2 cellular contexts compared by ENCODE assay signal in the genomic region with DNA sequence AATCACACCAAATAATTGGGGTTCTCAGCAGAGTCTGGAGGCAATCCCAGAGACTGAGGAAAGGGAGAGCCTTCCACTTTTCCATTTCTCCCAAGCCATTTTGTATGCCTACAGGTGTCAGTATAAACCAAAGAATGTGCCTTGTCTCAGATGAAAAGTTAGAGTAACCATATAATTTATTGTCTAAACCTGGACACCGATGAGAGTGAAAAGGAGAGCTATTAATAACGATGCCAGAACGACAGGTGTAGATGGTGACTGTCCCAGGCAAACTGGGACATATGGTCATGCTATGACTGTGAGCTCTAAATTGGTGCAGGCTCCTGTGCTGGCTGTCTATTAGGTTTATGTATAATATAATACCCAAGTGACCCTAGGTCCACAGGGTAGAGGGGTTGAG.
TF ChIP-seq lines count a peak whose summit lies in the region.

No MANE protein-coding gene starts in this region.

TF ChIP-seq in SK-N-SH, 30 proteins besides CTCF, POLR2A, EP300 and RAD21 (continued from another document):
- TF ChIP-seq, protein P1, sequence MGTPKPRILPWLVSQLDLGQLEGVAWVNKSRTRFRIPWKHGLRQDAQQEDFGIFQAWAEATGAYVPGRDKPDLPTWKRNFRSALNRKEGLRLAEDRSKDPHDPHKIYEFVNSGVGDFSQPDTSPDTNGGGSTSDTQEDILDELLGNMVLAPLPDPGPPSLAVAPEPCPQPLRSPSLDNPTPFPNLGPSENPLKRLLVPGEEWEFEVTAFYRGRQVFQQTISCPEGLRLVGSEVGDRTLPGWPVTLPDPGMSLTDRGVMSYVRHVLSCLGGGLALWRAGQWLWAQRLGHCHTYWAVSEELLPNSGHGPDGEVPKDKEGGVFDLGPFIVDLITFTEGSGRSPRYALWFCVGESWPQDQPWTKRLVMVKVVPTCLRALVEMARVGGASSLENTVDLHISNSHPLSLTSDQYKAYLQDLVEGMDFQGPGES (IDR thresholded peaks at IDR 0.05; ENCODE audit: low read depth, low read length) = no peak
- TF ChIP-seq NRF1 (IDR thresholded peaks at IDR 0.05; ENCODE audit: low read depth, low read length) = no peak
- no peak for TF ChIP-seq RCOR1 (IDR thresholded peaks at IDR 0.05; ENCODE audit: low read length)
- no peak for TF ChIP-seq SIN3A (IDR thresholded peaks at IDR 0.05; ENCODE audit: borderline replicate concordance, low read depth, low read length)
- no peak for TF ChIP-seq GABPA (IDR thresholded peaks at IDR 0.05; ENCODE audit: low read depth)
- TF ChIP-seq, protein P2, sequence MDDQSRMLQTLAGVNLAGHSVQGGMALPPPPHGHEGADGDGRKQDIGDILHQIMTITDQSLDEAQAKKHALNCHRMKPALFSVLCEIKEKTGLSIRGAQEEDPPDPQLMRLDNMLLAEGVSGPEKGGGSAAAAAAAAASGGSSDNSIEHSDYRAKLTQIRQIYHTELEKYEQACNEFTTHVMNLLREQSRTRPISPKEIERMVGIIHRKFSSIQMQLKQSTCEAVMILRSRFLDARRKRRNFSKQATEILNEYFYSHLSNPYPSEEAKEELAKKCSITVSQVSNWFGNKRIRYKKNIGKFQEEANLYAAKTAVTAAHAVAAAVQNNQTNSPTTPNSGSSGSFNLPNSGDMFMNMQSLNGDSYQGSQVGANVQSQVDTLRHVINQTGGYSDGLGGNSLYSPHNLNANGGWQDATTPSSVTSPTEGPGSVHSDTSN (IDR thresholded peaks at IDR 0.05) = no peak
- no peak for TF ChIP-seq RFX5 (IDR thresholded peaks at IDR 0.05; ENCODE audit: low read length)
- TF ChIP-seq, protein P3, sequence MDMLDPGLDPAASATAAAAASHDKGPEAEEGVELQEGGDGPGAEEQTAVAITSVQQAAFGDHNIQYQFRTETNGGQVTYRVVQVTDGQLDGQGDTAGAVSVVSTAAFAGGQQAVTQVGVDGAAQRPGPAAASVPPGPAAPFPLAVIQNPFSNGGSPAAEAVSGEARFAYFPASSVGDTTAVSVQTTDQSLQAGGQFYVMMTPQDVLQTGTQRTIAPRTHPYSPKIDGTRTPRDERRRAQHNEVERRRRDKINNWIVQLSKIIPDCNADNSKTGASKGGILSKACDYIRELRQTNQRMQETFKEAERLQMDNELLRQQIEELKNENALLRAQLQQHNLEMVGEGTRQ (IDR thresholded peaks at IDR 0.05; ENCODE audit: borderline replicate concordance, low read depth, low read length) = no peak
- TF ChIP-seq MEF2A (IDR thresholded peaks at IDR 0.05; ENCODE audit: borderline replicate concordance, low read depth) = no peak

TF ChIP-seq in SK-N-SH treated with all-trans-retinoic acid at 6 μM for 48 hours, 23 proteins besides CTCF, POLR2A, EP300 and RAD21 (continued from another document):
- TF ChIP-seq, protein P4, sequence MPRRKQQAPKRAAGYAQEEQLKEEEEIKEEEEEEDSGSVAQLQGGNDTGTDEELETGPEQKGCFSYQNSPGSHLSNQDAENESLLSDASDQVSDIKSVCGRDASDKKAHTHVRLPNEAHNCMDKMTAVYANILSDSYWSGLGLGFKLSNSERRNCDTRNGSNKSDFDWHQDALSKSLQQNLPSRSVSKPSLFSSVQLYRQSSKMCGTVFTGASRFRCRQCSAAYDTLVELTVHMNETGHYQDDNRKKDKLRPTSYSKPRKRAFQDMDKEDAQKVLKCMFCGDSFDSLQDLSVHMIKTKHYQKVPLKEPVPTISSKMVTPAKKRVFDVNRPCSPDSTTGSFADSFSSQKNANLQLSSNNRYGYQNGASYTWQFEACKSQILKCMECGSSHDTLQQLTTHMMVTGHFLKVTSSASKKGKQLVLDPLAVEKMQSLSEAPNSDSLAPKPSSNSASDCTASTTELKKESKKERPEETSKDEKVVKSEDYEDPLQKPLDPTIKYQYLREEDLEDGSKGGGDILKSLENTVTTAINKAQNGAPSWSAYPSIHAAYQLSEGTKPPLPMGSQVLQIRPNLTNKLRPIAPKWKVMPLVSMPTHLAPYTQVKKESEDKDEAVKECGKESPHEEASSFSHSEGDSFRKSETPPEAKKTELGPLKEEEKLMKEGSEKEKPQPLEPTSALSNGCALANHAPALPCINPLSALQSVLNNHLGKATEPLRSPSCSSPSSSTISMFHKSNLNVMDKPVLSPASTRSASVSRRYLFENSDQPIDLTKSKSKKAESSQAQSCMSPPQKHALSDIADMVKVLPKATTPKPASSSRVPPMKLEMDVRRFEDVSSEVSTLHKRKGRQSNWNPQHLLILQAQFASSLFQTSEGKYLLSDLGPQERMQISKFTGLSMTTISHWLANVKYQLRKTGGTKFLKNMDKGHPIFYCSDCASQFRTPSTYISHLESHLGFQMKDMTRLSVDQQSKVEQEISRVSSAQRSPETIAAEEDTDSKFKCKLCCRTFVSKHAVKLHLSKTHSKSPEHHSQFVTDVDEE (CRISPR knock-in tag; IDR thresholded peaks at IDR 0.05) = no peak
- TF ChIP-seq, protein P5, sequence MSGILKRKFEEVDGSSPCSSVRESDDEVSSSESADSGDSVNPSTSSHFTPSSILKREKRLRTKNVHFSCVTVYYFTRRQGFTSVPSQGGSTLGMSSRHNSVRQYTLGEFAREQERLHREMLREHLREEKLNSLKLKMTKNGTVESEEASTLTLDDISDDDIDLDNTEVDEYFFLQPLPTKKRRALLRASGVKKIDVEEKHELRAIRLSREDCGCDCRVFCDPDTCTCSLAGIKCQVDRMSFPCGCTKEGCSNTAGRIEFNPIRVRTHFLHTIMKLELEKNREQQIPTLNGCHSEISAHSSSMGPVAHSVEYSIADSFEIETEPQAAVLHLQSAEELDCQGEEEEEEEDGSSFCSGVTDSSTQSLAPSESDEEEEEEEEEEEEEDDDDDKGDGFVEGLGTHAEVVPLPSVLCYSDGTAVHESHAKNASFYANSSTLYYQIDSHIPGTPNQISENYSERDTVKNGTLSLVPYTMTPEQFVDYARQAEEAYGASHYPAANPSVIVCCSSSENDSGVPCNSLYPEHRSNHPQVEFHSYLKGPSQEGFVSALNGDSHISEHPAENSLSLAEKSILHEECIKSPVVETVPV (CRISPR knock-in tag; IDR thresholded peaks at IDR 0.05) = no peak
- TF ChIP-seq CSDC2 (CRISPR knock-in tag; IDR thresholded peaks at IDR 0.05) = no peak
- TF ChIP-seq, protein P6, sequence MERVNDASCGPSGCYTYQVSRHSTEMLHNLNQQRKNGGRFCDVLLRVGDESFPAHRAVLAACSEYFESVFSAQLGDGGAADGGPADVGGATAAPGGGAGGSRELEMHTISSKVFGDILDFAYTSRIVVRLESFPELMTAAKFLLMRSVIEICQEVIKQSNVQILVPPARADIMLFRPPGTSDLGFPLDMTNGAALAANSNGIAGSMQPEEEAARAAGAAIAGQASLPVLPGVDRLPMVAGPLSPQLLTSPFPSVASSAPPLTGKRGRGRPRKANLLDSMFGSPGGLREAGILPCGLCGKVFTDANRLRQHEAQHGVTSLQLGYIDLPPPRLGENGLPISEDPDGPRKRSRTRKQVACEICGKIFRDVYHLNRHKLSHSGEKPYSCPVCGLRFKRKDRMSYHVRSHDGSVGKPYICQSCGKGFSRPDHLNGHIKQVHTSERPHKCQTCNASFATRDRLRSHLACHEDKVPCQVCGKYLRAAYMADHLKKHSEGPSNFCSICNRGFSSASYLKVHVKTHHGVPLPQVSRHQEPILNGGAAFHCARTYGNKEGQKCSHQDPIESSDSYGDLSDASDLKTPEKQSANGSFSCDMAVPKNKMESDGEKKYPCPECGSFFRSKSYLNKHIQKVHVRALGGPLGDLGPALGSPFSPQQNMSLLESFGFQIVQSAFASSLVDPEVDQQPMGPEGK (CRISPR knock-in tag; IDR thresholded peaks at IDR 0.05; ENCODE audit: borderline replicate concordance) = no peak
- TF ChIP-seq ZC3H10 (CRISPR knock-in tag; IDR thresholded peaks at IDR 0.05) = no peak
- no peak for TF ChIP-seq ISL1 (CRISPR knock-in tag; IDR thresholded peaks at IDR 0.05)
- no peak for TF ChIP-seq ZNF70 (CRISPR knock-in tag; IDR thresholded peaks at IDR 0.05)
- no peak for TF ChIP-seq ZFP30 (CRISPR knock-in tag; IDR thresholded peaks at IDR 0.05)
- TF ChIP-seq OSR1 (CRISPR knock-in tag; IDR thresholded peaks at IDR 0.05) = no peak
- TF ChIP-seq, protein P7, sequence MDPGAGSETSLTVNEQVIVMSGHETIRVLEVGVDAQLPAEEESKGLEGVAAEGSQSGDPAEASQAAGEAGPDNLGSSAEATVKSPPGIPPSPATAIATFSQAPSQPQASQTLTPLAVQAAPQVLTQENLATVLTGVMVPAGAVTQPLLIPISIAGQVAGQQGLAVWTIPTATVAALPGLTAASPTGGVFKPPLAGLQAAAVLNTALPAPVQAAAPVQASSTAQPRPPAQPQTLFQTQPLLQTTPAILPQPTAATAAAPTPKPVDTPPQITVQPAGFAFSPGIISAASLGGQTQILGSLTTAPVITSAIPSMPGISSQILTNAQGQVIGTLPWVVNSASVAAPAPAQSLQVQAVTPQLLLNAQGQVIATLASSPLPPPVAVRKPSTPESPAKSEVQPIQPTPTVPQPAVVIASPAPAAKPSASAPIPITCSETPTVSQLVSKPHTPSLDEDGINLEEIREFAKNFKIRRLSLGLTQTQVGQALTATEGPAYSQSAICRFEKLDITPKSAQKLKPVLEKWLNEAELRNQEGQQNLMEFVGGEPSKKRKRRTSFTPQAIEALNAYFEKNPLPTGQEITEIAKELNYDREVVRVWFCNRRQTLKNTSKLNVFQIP (CRISPR knock-in tag; IDR thresholded peaks at IDR 0.05; ENCODE audit: borderline replicate concordance, low read depth) = no peak
- no peak for TF ChIP-seq ESRRG (CRISPR knock-in tag; IDR thresholded peaks at IDR 0.05)
- TF ChIP-seq ZFP3 (CRISPR knock-in tag; IDR thresholded peaks at IDR 0.05) = no peak
